In genomic region chr21:43825610-43825935, GRCh38 we compare ENCODE assay signal across 19 cellular contexts. TPM values are rescaled to one million over a fixed set of nuclear protein-coding genes. Genes with fewer than 3 reads are reported as not detected.
DNase-seq lines count a peak whose midpoint lies in the region; ATAC-seq and TF ChIP-seq lines count a peak whose summit lies in the region.
"Had no signal": no experiment of that assay in that cellular context is flagged by ENCODE, and none has a peak within 500 bp of the region (broad histone marks: within the 10 kb centered on the region; RNA-seq: fewer than 3 reads in every experiment).

No MANE protein-coding gene starts in this region.

- no peak overlapping the region for H3K9ac ChIP-seq in neuronal stem cell (ENCODE audit: low read depth, low read length, poor library complexity)
- H3K9ac ChIP-seq: BLaER1 had no signal

- H2BK15ac ChIP-seq in neuronal stem cell (ENCODE audit: low read length), result no peak overlapping the region

- no peak overlapping the region for H3K4ac ChIP-seq in neuronal stem cell (ENCODE audit: low read length)

- peaks cover 0 to 10% of the 10 kb centered on the region in 2 donors for H3K4me1 ChIP-seq in neuronal stem cell (ENCODE audit: control insufficient read depth in 2 of 2, insufficient read depth in 1 of 2, low read depth in 1 of 2, low read length in 2 of 2)
- peaks cover 9% of the 10 kb centered on the region for H3K4me1 ChIP-seq in osteoblast (ENCODE audit: insufficient read depth, low read length)
- H3K4me1 ChIP-seq in sigmoid colon, result peaks cover 0 to 5% (median 2%) of the 10 kb centered on the region in 4 donors
- H3K4me1 ChIP-seq in spleen, result peaks cover 0 to 17% (median 0%) of the 10 kb centered on the region in 6 donors
- H3K4me1 ChIP-seq: BE2C had no signal

- H2AK5ac ChIP-seq in neuronal stem cell (ENCODE audit: low read depth, low read length), result peak overlapping the region; percentile 92

- H3K79me1 ChIP-seq in neuronal stem cell (ENCODE audit: low read depth, low read length), result no peaks in the 10 kb centered on the region

- no peaks in the 10 kb centered on the region for H4K20me1 ChIP-seq in osteoblast (ENCODE audit: insufficient read depth, low read length)
- H4K20me1 ChIP-seq: BLaER1 had no signal

- H4K91ac ChIP-seq in neuronal stem cell (ENCODE audit: low read depth, low read length, poor library complexity), result no peak overlapping the region

- H3K79me2 ChIP-seq in osteoblast (ENCODE audit: insufficient read depth, low read length), result no peaks in the 10 kb centered on the region

- no peak for ATAC-seq in HG02588 (IDR thresholded peaks at IDR 0.05; ENCODE audit: unreplicated experiment)

- no peak for TF ChIP-seq EP300 in sigmoid colon (IDR thresholded peaks at IDR 0.05)

- WGBS in neuronal stem cell (ENCODE audit: extremely low coverage in 2 of 2, insufficient read length in 2 of 2, insufficient replicate concordance in 1 of 2), 2 donors, result no CpG with 5 or more reads among the region's 12 CpGs
- 90 to 93% methylated on average over 12 of the region's 12 CpGs for WGBS in sigmoid colon, 2 donors
- WGBS in spleen, 5 donors, result 88 to 96% (median 95%) methylated on average over 12 of the region's 12 CpGs

- DNase-seq in neuronal stem cell (ENCODE audit: low spot score) (no peak), osteoblast (ENCODE audit: insufficient read length, low spot score, missing footprints) (peak; percentile 37), sigmoid colon (peak; percentile 48), spleen (peak; percentile 68), erythroblast (lab: John Stamatoyannopoulos, UW) (no peak), NOMO-1 treated with DMSO at 0.1 percent for 48 hours (lab: John Stamatoyannopoulos, UW; ENCODE audit: unreplicated experiment) (no peak)
- no peak for DNase-seq in stimulated activated CD4-positive, alpha-beta T cell treated with anti-CD3 and anti-CD28 coated beads, Interleukin-4, amount 100 ng/mL, for 4 hours
- DNase-seq: 8988T; BE2C; C1 segment of cervical spinal cord; CD4-positive, alpha-beta memory T cell; CD4-positive, CD25-positive, alpha-beta regulatory T cell; COR-L47; DND-41; EL; GDM1 had no signal

- H3K23ac ChIP-seq in neuronal stem cell (ENCODE audit: low read depth, low read length, poor library complexity), result no peak overlapping the region

- H3K36me3 ChIP-seq in neuronal stem cell (replicated peaks in 1 of 2; ENCODE audit: control insufficient read depth in 2 of 2, insufficient read depth in 2 of 2, low read length in 2 of 2) (no peaks in the 10 kb centered on the region), osteoblast (ENCODE audit: insufficient read depth, low read length) (no peaks in the 10 kb centered on the region), sigmoid colon (no peaks in the 10 kb centered on the region), spleen (no peaks in the 10 kb centered on the region)
- H3K36me3 ChIP-seq: BE2C had no signal

- H3K9me3 ChIP-seq in neuronal stem cell (replicated peaks in 1 of 2; ENCODE audit: control insufficient read depth in 2 of 2, insufficient read depth in 1 of 2, low read depth in 1 of 2, low read length in 2 of 2) (peaks cover 0 to 2% of the 10 kb centered on the region in 2 donors), osteoblast (ENCODE audit: low read depth, low read length) (no peaks in the 10 kb centered on the region), sigmoid colon (no peaks in the 10 kb centered on the region), spleen (no peaks in the 10 kb centered on the region)
- H3K9me3 ChIP-seq: BE2C had no signal

- no peak overlapping the region for H3K4me2 ChIP-seq in neuronal stem cell (ENCODE audit: insufficient read depth, low read length, poor library complexity, severe bottlenecking)
- no peak overlapping the region for H3K4me2 ChIP-seq in osteoblast (ENCODE audit: insufficient read depth, low read length)
- H3K4me2 ChIP-seq: BLaER1 had no signal

- H3K4me3 ChIP-seq in neuronal stem cell (ENCODE audit: low read length in 2 of 2) (no peak overlapping the region), osteoblast (ENCODE audit: insufficient read depth, low read length) (no peak overlapping the region), sigmoid colon (no peak overlapping the region), spleen (no peak overlapping the region)
- H3K4me3 ChIP-seq: BLaER1, GM12878 had no signal

- no peak overlapping the region for H4K8ac ChIP-seq in neuronal stem cell (ENCODE audit: low read depth, low read length)

- TF ChIP-seq POLR2A in sigmoid colon (IDR thresholded peaks at IDR 0.05) (no peak), spleen (IDR thresholded peaks at IDR 0.05) (no peak), erythroblast (IDR thresholded peaks at IDR 0.05; ENCODE audit: low read length) (no peak)

- H3K27me3 ChIP-seq in neuronal stem cell (ENCODE audit: control insufficient read depth in 3 of 3, insufficient read depth in 3 of 3, low read depth in 1 of 3, low read length in 3 of 3), result no peaks in the 10 kb centered on the region
- peaks cover 6% of the 10 kb centered on the region for H3K27me3 ChIP-seq in osteoblast (ENCODE audit: insufficient read depth, low read length)
- H3K27me3 ChIP-seq in sigmoid colon, result peaks cover 0 to 28% (median 6%) of the 10 kb centered on the region in 3 donors
- peaks cover 0 to 29% (median 0%) of the 10 kb centered on the region in 7 donors for H3K27me3 ChIP-seq in spleen (replicated peaks in 1 of 7)
- H3K27me3 ChIP-seq: BE2C, BLaER1 had no signal

- intact Hi-C loops in sigmoid colon (cut with DNase I), result no loop called here
- intact Hi-C loops in spleen (cut with DNase I; ENCODE audit: low total_unique reads), result no loop called here

- H2BK12ac ChIP-seq in neuronal stem cell (ENCODE audit: low read length), result no peak overlapping the region

- H2BK5ac ChIP-seq in neuronal stem cell (ENCODE audit: low read length), result no peak overlapping the region

- H3K14ac ChIP-seq in neuronal stem cell (ENCODE audit: low read length), result no peak overlapping the region

- H2BK120ac ChIP-seq in neuronal stem cell (ENCODE audit: low read depth, low read length), result peak overlapping the region; percentile 9

- peak overlapping the region; percentile 87 for H3K18ac ChIP-seq in neuronal stem cell (ENCODE audit: low read length)

- H3K27ac ChIP-seq in neuronal stem cell (replicated peaks; ENCODE audit: low read length) (no peak overlapping the region), osteoblast (ENCODE audit: low read depth, low read length) (no peak overlapping the region), sigmoid colon (no peak overlapping the region), spleen (no peak overlapping the region)
- H3K27ac ChIP-seq: BLaER1 had no signal

- no peak for TF ChIP-seq CTCF in osteoblast (IDR thresholded peaks at IDR 0.05; ENCODE audit: extremely low read depth, low read depth, low read length)
- TF ChIP-seq CTCF in sigmoid colon (IDR thresholded peaks at IDR 0.05), result no peak
- no peak for TF ChIP-seq CTCF in spleen (IDR thresholded peaks at IDR 0.05 in 8 of 11, conservative IDR thresholded peaks at IDR 0.05 in 3 of 11)

- H2AFZ ChIP-seq in neuronal stem cell (ENCODE audit: low read length), result no peak overlapping the region
- H2AFZ ChIP-seq in osteoblast (ENCODE audit: low read length), result no peak overlapping the region

RNA-seq across cellular contexts. Expression of gene RRP1, which starts 36.2 kb away (rescaled TPM):
- 18.5 TPM for polyA plus RNA-seq in neuronal stem cell (2013, experiment 1 of 2)
- polyA plus RNA-seq in neuronal stem cell (2013, experiment 2 of 2), result 19.3 TPM
- total RNA-seq in osteoblast, result 16.5 and 18.5 TPM in 2 replicates
- total RNA-seq in sigmoid colon, result 10 to 100 TPM; 10.3 to 16.1 (median 11.8) TPM
- polyA plus RNA-seq in sigmoid colon, result 10 to 100 TPM in 1 of 3 donors, 1 to 10 TPM in 2; 3.9 to 16.2 (median 5.4) TPM
- 10 to 100 TPM; 11.5 to 26.9 (median 20.5) TPM for total RNA-seq in spleen
- 10 to 100 TPM; 12.6 to 18.8 (median 15.8) TPM for polyA plus RNA-seq in spleen

RNA-seq across cellular contexts. Expression of gene AGPAT3, which starts 39.5 kb away (rescaled TPM):
- polyA plus RNA-seq in neuronal stem cell (2013, experiment 1 of 2), result 7.7 TPM
- polyA plus RNA-seq in neuronal stem cell (2013, experiment 2 of 2), result 7.4 TPM
- total RNA-seq in osteoblast (37.4 and 47.4 TPM in 2 replicates), sigmoid colon (10 to 100 TPM; 18.9 to 26.6 (median 19.8) TPM), spleen (10 to 100 TPM; 50.8 to 92.0 (median 64.5) TPM)
- polyA plus RNA-seq in sigmoid colon (10 to 100 TPM; 14.4 to 48.5 (median 33.3) TPM), spleen (10 to 100 TPM in 1 of 3 donors, 1 to 10 TPM in 2; 6.9 to 20.7 (median 8.3) TPM)

RNA-seq across cellular contexts. Expression of gene CSTB, which starts 49.5 kb away (rescaled TPM):
- 86.0 TPM for polyA plus RNA-seq in neuronal stem cell (2013, experiment 1 of 2)
- 88.8 TPM for polyA plus RNA-seq in neuronal stem cell (2013, experiment 2 of 2)
- 14.8 and 18.3 TPM in 2 replicates for total RNA-seq in osteoblast
- 1 to 10 TPM; 7.1 to 9.7 (median 7.8) TPM for total RNA-seq in sigmoid colon
- polyA plus RNA-seq in sigmoid colon, result 100 to 1,000 TPM in 2 of 3 donors, 10 to 100 TPM in 1; 76.0 to 167 (median 101) TPM
- total RNA-seq in spleen, result 10 to 100 TPM; 10.5 to 36.6 (median 28.6) TPM
- 10 to 100 TPM; 39.6 to 93.8 (median 48.5) TPM for polyA plus RNA-seq in spleen

Comparison
In these comparisons a context has a peak if more than half of its experiments do, and no peak if none do; other contexts are left out.
1. DNase-seq: peak in osteoblast (single experiment), sigmoid colon (single experiment) and spleen (single experiment); none in neuronal stem cell (single experiment), erythroblast (0 of 2), stimulated activated CD4-positive, alpha-beta T cell treated with anti-CD3 and anti-CD28 coated beads, Interleukin-4, amount 100 ng/mL, for 4 hours (0 of 2) and NOMO-1 treated with DMSO at 0.1 percent for 48 hours (single experiment).